In genomic region chr1:39666772-39667171, GRCh38 we compare ENCODE assay signal across 9 cellular contexts. TPM values are rescaled to one million over a fixed set of nuclear protein-coding genes. Genes with fewer than 3 reads are reported as not detected.
DNase-seq lines count a peak whose midpoint lies in the region; ATAC-seq and TF ChIP-seq lines count a peak whose summit lies in the region.
"Had no signal": no experiment of that assay in that cellular context is flagged by ENCODE, and none has a peak within 500 bp of the region (broad histone marks: within the 10 kb centered on the region; RNA-seq: fewer than 3 reads in every experiment).

No MANE protein-coding gene starts in this region.

- peak; percentile 34 for DNase-seq in activated naive CD4-positive, alpha-beta T cell treated with anti-CD3 and anti-CD28 coated beads, Interleukin-2, amount 50 U/mL, for 16 hours
- DNase-seq in T1000 (lab: John Stamatoyannopoulos, UW) (no peak), UCSD-AML1 (lab: John Stamatoyannopoulos, UW; ENCODE audit: unreplicated experiment) (no peak), MCF 10A (ENCODE audit: unreplicated experiment) (no peak), cerebellar cortex (ENCODE audit: low spot score) (no peak)
- DNase-seq: naive thymus-derived CD8-positive, alpha-beta T cell had no signal

- H3K27ac Mint-ChIP-seq in MCF 10A (ENCODE audit: low read depth, unreplicated experiment) = no peak overlapping the region

- peak; percentile 60 for ATAC-seq in GM18519 (IDR thresholded peaks at IDR 0.05; ENCODE audit: low FRiP score, unreplicated experiment)
- ATAC-seq in GM19467 (IDR thresholded peaks at IDR 0.05; ENCODE audit: unreplicated experiment) = peak; percentile 57
- peak; percentile 89 for ATAC-seq in HG03064 (IDR thresholded peaks at IDR 0.05; ENCODE audit: low read depth, unreplicated experiment)
- ATAC-seq: naive thymus-derived CD8-positive, alpha-beta T cell had no signal

- no peaks in the 10 kb centered on the region for H3K36me3 Mint-ChIP-seq in MCF 10A (ENCODE audit: insufficient read depth, unreplicated experiment)

- H3K9me3 Mint-ChIP-seq in MCF 10A (ENCODE audit: unreplicated experiment) = no peaks in the 10 kb centered on the region
- H3K9me3 Mint-ChIP-seq: naive thymus-derived CD8-positive, alpha-beta T cell had no signal

- no peak overlapping the region for H3K4me3 Mint-ChIP-seq in MCF 10A (ENCODE audit: unreplicated experiment)
- H3K4me3 Mint-ChIP-seq: naive thymus-derived CD8-positive, alpha-beta T cell had no signal

- peaks cover 28% of the 10 kb centered on the region for H3K27me3 Mint-ChIP-seq in MCF 10A (ENCODE audit: insufficient read depth, unreplicated experiment)

- TF ChIP-seq CTCF in MCF 10A (IDR thresholded peaks at IDR 0.05; ENCODE audit: unreplicated experiment) = no peak

- POLR2A ChIA-PET in MCF 10A (lab: Yijun Ruan, JAX) = interaction anchor here (0.7 kb wide), 1 partner anchor 395 kb away, joined by 3 read pairs; no protein-coding TSS in a partner anchor

- BruUV-seq in MCF 10A (replicated peaks; lab: Mats Ljungman, UMichigan) = no TSS peak

- intact Hi-C loops in MCF 10A (cut with micrococcal nuclease) = no loop called here

- CTCF ChIA-PET in MCF 10A (lab: Yijun Ruan, JAX) = interaction anchor here (0.6 to 3.9 kb wide), 3 partner anchors 9 to 57 kb away, joined by 3 to 19 read pairs (median 4); no protein-coding TSS in a partner anchor

- no peaks in the 10 kb centered on the region for H3K4me1 Mint-ChIP-seq in MCF 10A (ENCODE audit: insufficient read depth, unreplicated experiment)

RNA-seq across cellular contexts. Expression of gene NT5C1A, which starts 5.1 kb away (rescaled TPM):
- total RNA-seq in MCF 10A (2022) = not detected in 2 replicates

RNA-seq across cellular contexts. Expression of gene HPCAL4, which starts 24.5 kb away (rescaled TPM):
- total RNA-seq in MCF 10A (2022) = not detected in 2 replicates

RNA-seq across cellular contexts. Expression of gene HEYL, which starts 27.3 kb away (rescaled TPM):
- not detected in 2 replicates for total RNA-seq in MCF 10A (2022)
